Comparison of ENCODE assay signal across 35 cellular contexts in genomic region chr2:178344121-178344520, GRCh38.
"Had no signal": no experiment of that assay in that cellular context is flagged by ENCODE, and none has a peak within 500 bp of the region (broad histone marks: within the 10 kb centered on the region; RNA-seq: fewer than 3 reads in every experiment).

No MANE protein-coding gene starts in this region.

- H3K27me3 ChIP-seq: MG63 had no signal

- H3K9me3 ChIP-seq: MG63 had no signal

- H3K4me2 ChIP-seq: KMS-11 had no signal

- H3K27ac ChIP-seq: KMS-11 had no signal

- H3K4me3 ChIP-seq: MG63 had no signal

- H3K36me3 ChIP-seq: MG63 had no signal

- H3K9ac ChIP-seq: KMS-11 had no signal

- DNase-seq: Karpas-422, Kasumi-1, MG63, MM.1S, MV-4-11, NCI-H1048, NCI-H1092, NCI-H1092 treated with DMSO at 0.1 percent for 48 hours, NCI-H1105, NCI-H1105 treated with DMSO at 0.1 percent for 48 hours, NCI-H1417, NCI-H1417 treated with DMSO at 0.1 percent for 48 hours, NCI-H1436, NCI-H1436 treated with DMSO at 0.1 percent for 48 hours, NCI-H146, NCI-H1694, NCI-H1694 treated with DMSO at 0.1 percent for 48 hours, NCI-H187, NCI-H187 treated with DMSO at 0.1 percent for 48 hours, NCI-H1930, NCI-H2029, NCI-H2029 treated with DMSO at 0.1 percent for 48 hours, NCI-H2081, NCI-H2081 treated with DMSO at 0.1 percent for 48 hours, NCI-H2107, NCI-H2171, NCI-H2171 treated with DMSO at 0.1 percent for 48 hours, NCI-H2227 treated with DMSO at 0.1 percent for 48 hours, NCI-H226, NCI-H345, NCI-H446, NCI-H446 treated with DMSO at 0.1 percent for 48 hours, NCI-H510A, NCI-H510A treated with DMSO at 0.1 percent for 48 hours had no signal
